ENCODE assay signal across 8 cellular contexts in the genomic region with DNA sequence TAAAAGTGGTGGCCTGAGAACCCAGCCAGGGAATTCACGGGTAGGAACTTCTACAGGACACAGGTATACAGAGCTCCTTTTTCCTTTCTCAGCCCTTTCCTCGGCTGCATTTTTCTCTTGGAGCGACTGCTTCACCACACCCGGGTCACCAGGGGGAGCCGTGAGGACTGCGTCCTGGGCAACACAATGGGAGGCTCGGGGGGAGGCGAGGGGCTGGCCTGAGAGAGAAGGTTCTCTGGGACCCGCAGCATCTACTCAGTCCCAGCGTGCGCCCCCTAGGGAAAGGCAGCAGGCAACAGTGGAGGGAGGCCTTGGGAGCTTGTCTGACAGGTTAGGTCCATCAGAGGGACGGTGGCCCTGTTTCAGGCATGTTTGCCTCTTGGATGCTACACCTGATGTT. TPM values are rescaled to one million over a fixed set of nuclear protein-coding genes. Genes with fewer than 3 reads are reported as not detected.
A peak's percentile ranks its signal among the peaks of the same experiment; 100 is the strongest.
DNase-seq lines count a peak whose midpoint lies in the region; TF ChIP-seq lines count a peak whose summit lies in the region.
"Not testable (repeated sequence)": the region's sequence is repeated elsewhere in the genome, so short reads cannot be mapped to it uniquely, and the experiment has no call there.

No MANE protein-coding gene starts in this region.

- H3K4me1 Mint-ChIP-seq in activated naive CD4-positive, alpha-beta T cell treated with anti-CD3 and anti-CD28 coated beads for 36 hours (ENCODE audit: low read depth), result not testable (repeated sequence)

- TF ChIP-seq POLR2A in NB4 (IDR thresholded peaks at IDR 0.05; ENCODE audit: extremely low read depth, insufficient read length), result not testable (repeated sequence)

- CTCF ChIA-PET in RWPE1 (lab: Yijun Ruan, JAX), result interaction anchor here (0.5 kb wide), 1 partner anchor 58 kb away, joined by 3 read pairs; no protein-coding TSS in a partner anchor
- CTCF ChIA-PET in activated naive CD4-positive, alpha-beta T cell treated with anti-CD3 and anti-CD28 coated beads for 36 hours (lab: Charles Lee), result not testable (repeated sequence)

- not testable (repeated sequence) for H3K4me3 Mint-ChIP-seq in activated naive CD4-positive, alpha-beta T cell treated with anti-CD3 and anti-CD28 coated beads for 36 hours

- not testable (repeated sequence) for H3K36me3 ChIP-seq in kidney epithelial cell (ENCODE audit: control insufficient read depth, insufficient read depth, low read length)

- intact Hi-C loops in activated naive CD4-positive, alpha-beta T cell treated with anti-CD3 and anti-CD28 coated beads for 36 hours (cut with micrococcal nuclease), result not testable (repeated sequence)

- not testable (repeated sequence) for H3K27ac Mint-ChIP-seq in activated naive CD4-positive, alpha-beta T cell treated with anti-CD3 and anti-CD28 coated beads for 36 hours

- not testable (repeated sequence) for H3K4me3 ChIP-seq in NB4 (ENCODE audit: low read depth, low read length); epithelial cell of proximal tubule (ENCODE audit: low read depth, low read length); kidney epithelial cell (ENCODE audit: low read depth, low read length); retinal pigment epithelial cell (ENCODE audit: low read length)

- H3K27ac ChIP-seq in RWPE1, result not testable (repeated sequence)

- not testable (repeated sequence) for H3K27me3 Mint-ChIP-seq in activated naive CD4-positive, alpha-beta T cell treated with anti-CD3 and anti-CD28 coated beads for 36 hours (ENCODE audit: low read depth)

- TF ChIP-seq CTCF in GM20000 (IDR thresholded peaks at IDR 0.05; ENCODE audit: extremely low read depth, missing control alignments), result not testable (repeated sequence)
- TF ChIP-seq CTCF in NB4 (IDR thresholded peaks at IDR 0.05; ENCODE audit: low read depth, low read length), result peak; percentile 53
- TF ChIP-seq CTCF in RWPE1 (conservative IDR thresholded peaks at IDR 0.05; ENCODE audit: low read depth), result peak; percentile 48
- peak; percentile 49 for TF ChIP-seq CTCF in epithelial cell of proximal tubule (conservative IDR thresholded peaks at IDR 0.05; ENCODE audit: low read depth, low read length)
- peak; percentile 70 for TF ChIP-seq CTCF in kidney epithelial cell (IDR thresholded peaks at IDR 0.05; ENCODE audit: insufficient read depth, low read length, poor library complexity, severe bottlenecking)
- TF ChIP-seq CTCF in retinal pigment epithelial cell (conservative IDR thresholded peaks at IDR 0.05; ENCODE audit: low read depth, low read length), result peak; percentile 68

- not testable (repeated sequence) for H3K9me3 Mint-ChIP-seq in activated naive CD4-positive, alpha-beta T cell treated with anti-CD3 and anti-CD28 coated beads for 36 hours

- not testable (repeated sequence) for H3K27me3 ChIP-seq in kidney epithelial cell (ENCODE audit: control insufficient read depth, insufficient read depth, low read length)

- POLR2A ChIA-PET in RWPE1 (lab: Yijun Ruan, JAX; ENCODE audit: low non-redundant PET), result not testable (repeated sequence)

- not testable (repeated sequence) for H3K36me3 Mint-ChIP-seq in activated naive CD4-positive, alpha-beta T cell treated with anti-CD3 and anti-CD28 coated beads for 36 hours (ENCODE audit: low read depth)

- DNase-seq in AG20443 (ENCODE audit: low spot score), result peak; percentile 37
- DNase-seq in GM20000 (ENCODE audit: low spot score), result peak; percentile 8
- peak; percentile 60 for DNase-seq in NB4 (ENCODE audit: low read depth)
- peak; percentile 1 for DNase-seq in RWPE1 (ENCODE audit: low spot score)
- DNase-seq in activated naive CD4-positive, alpha-beta T cell treated with anti-CD3 and anti-CD28 coated beads for 36 hours, result peak; percentile 14
- not testable (repeated sequence) for DNase-seq in epithelial cell of proximal tubule (ENCODE audit: low read depth); kidney epithelial cell (ENCODE audit: low read depth)
- DNase-seq in retinal pigment epithelial cell (ENCODE audit: low read depth), result peak; percentile 18

RNA-seq across cellular contexts. Expression of a gene that starts 8.3 kb away (rescaled TPM):
- total RNA-seq in activated naive CD4-positive, alpha-beta T cell treated with anti-CD3 and anti-CD28 coated beads for 36 hours, result 10 to 100 TPM; 13.3 to 14.5 TPM
- total RNA-seq in epithelial cell of proximal tubule, result 14.6 and 15.0 TPM in 2 replicates
- 18.3 and 26.9 TPM in 2 replicates for total RNA-seq in kidney epithelial cell

RNA-seq across cellular contexts. Expression of a gene that starts 37.1 kb away (rescaled TPM):
- total RNA-seq in activated naive CD4-positive, alpha-beta T cell treated with anti-CD3 and anti-CD28 coated beads for 36 hours, result not detected
- total RNA-seq in epithelial cell of proximal tubule (not detected in 2 replicates), kidney epithelial cell (not detected in 2 replicates)
